1 cellular context compared by ENCODE assay signal in the genomic region with DNA sequence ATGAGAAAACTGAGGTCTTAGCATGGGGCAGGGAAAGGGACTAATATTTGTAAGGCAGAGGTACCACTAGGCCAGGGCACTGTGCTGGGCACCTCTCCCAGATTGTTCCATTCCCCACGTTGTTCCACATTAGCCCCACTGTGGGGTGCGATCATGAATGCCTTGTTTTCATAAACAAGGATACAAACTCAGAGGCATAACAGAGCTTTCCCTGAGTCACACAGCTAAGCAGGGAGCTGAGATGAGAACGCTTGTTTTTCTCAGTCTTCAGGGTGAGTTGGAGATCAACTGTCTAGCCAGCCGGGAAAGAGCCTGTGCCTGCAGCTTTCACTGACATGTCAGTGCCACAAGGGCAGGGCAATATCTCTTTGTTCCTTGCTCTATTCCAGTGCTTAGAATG.
TF ChIP-seq lines count a peak whose summit lies in the region.

No MANE protein-coding gene starts in this region.

TF ChIP-seq in SK-N-SH treated with all-trans-retinoic acid at 6 μM for 48 hours, 23 proteins besides CTCF, POLR2A, EP300 and RAD21 (continued from another document):
- TF ChIP-seq, protein P1, sequence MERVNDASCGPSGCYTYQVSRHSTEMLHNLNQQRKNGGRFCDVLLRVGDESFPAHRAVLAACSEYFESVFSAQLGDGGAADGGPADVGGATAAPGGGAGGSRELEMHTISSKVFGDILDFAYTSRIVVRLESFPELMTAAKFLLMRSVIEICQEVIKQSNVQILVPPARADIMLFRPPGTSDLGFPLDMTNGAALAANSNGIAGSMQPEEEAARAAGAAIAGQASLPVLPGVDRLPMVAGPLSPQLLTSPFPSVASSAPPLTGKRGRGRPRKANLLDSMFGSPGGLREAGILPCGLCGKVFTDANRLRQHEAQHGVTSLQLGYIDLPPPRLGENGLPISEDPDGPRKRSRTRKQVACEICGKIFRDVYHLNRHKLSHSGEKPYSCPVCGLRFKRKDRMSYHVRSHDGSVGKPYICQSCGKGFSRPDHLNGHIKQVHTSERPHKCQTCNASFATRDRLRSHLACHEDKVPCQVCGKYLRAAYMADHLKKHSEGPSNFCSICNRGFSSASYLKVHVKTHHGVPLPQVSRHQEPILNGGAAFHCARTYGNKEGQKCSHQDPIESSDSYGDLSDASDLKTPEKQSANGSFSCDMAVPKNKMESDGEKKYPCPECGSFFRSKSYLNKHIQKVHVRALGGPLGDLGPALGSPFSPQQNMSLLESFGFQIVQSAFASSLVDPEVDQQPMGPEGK (CRISPR knock-in tag; IDR thresholded peaks at IDR 0.05; ENCODE audit: borderline replicate concordance) = no peak
- TF ChIP-seq PPARA (CRISPR knock-in tag; IDR thresholded peaks at IDR 0.05; ENCODE audit: borderline replicate concordance) (no peak), ZFP30 (CRISPR knock-in tag; IDR thresholded peaks at IDR 0.05) (no peak), ZNF565 (CRISPR knock-in tag; conservative IDR thresholded peaks at IDR 0.05; ENCODE audit: low read depth) (no peak), ZNF8 (CRISPR knock-in tag; IDR thresholded peaks at IDR 0.05) (no peak), ZFP3 (CRISPR knock-in tag; IDR thresholded peaks at IDR 0.05) (no peak), ESRRG (CRISPR knock-in tag; IDR thresholded peaks at IDR 0.05) (no peak), CSDC2 (CRISPR knock-in tag; IDR thresholded peaks at IDR 0.05) (no peak), ARNTL (CRISPR knock-in tag; IDR thresholded peaks at IDR 0.05; ENCODE audit: borderline replicate concordance, low read depth) (no peak)
- TF ChIP-seq, protein P2, sequence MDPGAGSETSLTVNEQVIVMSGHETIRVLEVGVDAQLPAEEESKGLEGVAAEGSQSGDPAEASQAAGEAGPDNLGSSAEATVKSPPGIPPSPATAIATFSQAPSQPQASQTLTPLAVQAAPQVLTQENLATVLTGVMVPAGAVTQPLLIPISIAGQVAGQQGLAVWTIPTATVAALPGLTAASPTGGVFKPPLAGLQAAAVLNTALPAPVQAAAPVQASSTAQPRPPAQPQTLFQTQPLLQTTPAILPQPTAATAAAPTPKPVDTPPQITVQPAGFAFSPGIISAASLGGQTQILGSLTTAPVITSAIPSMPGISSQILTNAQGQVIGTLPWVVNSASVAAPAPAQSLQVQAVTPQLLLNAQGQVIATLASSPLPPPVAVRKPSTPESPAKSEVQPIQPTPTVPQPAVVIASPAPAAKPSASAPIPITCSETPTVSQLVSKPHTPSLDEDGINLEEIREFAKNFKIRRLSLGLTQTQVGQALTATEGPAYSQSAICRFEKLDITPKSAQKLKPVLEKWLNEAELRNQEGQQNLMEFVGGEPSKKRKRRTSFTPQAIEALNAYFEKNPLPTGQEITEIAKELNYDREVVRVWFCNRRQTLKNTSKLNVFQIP (CRISPR knock-in tag; IDR thresholded peaks at IDR 0.05; ENCODE audit: borderline replicate concordance, low read depth) = no peak
TF ChIP-seq in SK-N-SH treated with all-trans-retinoic acid at 6 μM for 48 hours: peak in this region for 0.
